ENCODE assay signal across 6 cellular contexts in the genomic region with DNA sequence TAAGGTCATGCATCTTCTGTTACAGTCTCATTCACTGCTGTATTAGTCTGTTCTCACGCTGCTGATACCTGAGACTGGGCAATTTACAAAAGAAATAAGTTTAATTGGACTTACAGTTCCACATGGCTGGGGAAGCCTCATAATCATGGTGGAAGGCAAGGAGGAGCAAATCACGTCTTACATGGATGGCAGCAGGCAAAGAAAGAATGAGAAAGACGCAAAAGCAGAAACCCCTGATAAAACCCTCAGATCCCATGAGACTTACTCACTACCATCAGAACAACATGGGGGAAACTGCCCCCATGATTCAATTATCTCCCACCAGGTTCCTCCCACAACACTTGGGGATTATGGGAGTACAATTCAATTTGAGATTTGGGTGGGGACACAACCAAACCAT. TPM values are rescaled to one million over a fixed set of nuclear protein-coding genes. Genes with fewer than 3 reads are reported as not detected.
"Had no signal": no experiment of that assay in that cellular context is flagged by ENCODE, and none has a peak within 500 bp of the region (broad histone marks: within the 10 kb centered on the region; RNA-seq: fewer than 3 reads in every experiment).

No MANE protein-coding gene starts in this region.

RNA-seq across cellular contexts. Expression of a gene that starts 5.8 kb away (rescaled TPM):
- total RNA-seq: GM23338, H1, H9, HFFc6, HT1080, IMR-90 had no signal
- polyA plus RNA-seq: GM23338, H1, IMR-90 had no signal
